Comparison of ENCODE assay signal across 8 cellular contexts in the genomic region with DNA sequence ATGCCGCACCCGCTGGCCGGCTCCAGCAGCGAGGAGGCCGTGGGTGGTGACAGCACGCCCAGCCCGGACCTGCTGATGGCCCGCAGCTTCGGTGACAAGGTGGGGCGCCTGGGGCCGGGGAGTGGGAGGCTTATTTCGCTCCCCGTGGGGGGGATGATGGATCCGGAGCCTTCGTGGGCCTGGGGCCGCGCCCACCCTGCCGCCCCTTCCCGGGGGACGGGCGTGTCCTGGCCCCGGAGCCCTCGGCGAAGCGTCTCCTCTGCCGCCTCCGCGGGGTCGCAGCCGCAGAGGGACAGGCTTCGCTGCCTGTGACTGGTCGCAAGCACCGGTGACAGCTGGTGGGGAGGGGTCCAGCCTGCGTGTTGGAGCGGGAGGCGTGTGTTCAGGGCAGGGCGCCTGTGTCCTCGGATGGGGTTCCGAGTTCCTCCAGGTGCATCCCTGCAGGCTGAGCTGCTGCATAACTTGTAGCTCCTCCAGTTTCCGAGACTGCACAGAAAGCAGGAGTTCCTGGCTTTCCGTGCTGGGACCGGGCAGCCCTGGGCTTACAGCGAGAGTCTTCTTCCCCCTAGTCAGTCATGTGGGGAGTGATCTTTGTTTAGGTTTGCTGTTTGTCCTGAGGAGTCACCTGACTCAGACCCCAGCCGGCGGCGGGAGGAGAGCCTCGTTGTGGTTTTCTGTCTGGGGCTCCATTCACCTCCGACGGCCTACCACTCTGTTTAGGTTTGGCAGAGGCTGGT. TPM values are rescaled to one million over a fixed set of nuclear protein-coding genes. Genes with fewer than 3 reads are reported as not detected.
DNase-seq lines count a peak whose midpoint lies in the region; ATAC-seq and TF ChIP-seq lines count a peak whose summit lies in the region.

No MANE protein-coding gene starts in this region.

- peak overlapping the region; percentile 75 to 87 for H3K4me3 ChIP-seq in esophagus (ENCODE audit: low read depth in 1 of 2, low read length in 2 of 2)

- no peaks in the 10 kb centered on the region for H3K27me3 ChIP-seq in esophagus (ENCODE audit: control insufficient read depth in 1 of 2, insufficient read depth in 2 of 2, low read length in 2 of 2)

- peak overlapping the region; percentile 77 for H3K4me3 Mint-ChIP-seq in activated T-cell treated with anti-CD3 and anti-CD28 coated beads, Interleukin-2, amount 50 U/mL, for 24 hours

- no peaks in the 10 kb centered on the region for H3K9me3 Mint-ChIP-seq in activated T-cell treated with anti-CD3 and anti-CD28 coated beads, Interleukin-2, amount 50 U/mL, for 24 hours

- no peak for TF ChIP-seq CTCF in C4-2B (conservative IDR thresholded peaks at IDR 0.05)

- no peaks in the 10 kb centered on the region for H3K27me3 Mint-ChIP-seq in activated T-cell treated with anti-CD3 and anti-CD28 coated beads, Interleukin-2, amount 50 U/mL, for 24 hours

- H3K4me1 Mint-ChIP-seq in activated T-cell treated with anti-CD3 and anti-CD28 coated beads, Interleukin-2, amount 50 U/mL, for 24 hours (ENCODE audit: low read depth): peaks cover 81% of the 10 kb centered on the region

- peak; percentile 55 to 69 for DNase-seq in NOMO-1 (lab: John Stamatoyannopoulos, UW; ENCODE audit: unreplicated experiment in 2 of 2)
- DNase-seq in activated T-cell treated with anti-CD3 and anti-CD28 coated beads, Interleukin-2, amount 50 U/mL, for 24 hours: peak; percentile 59
- peak; percentile 41 for DNase-seq in mucosa of gallbladder (ENCODE audit: low spot score)
- peak in 46 of 49 donors; percentile 14 to 78 (median 50) for DNase-seq in substantia nigra (lab: John Stamatoyannopoulos, UW)

- no peaks in the 10 kb centered on the region for H3K36me3 ChIP-seq in esophagus (ENCODE audit: control insufficient read depth in 2 of 2, insufficient read depth in 2 of 2, low read length in 1 of 2)

- H3K27ac ChIP-seq in C4-2B (peak overlapping the region; percentile 81), esophagus (ENCODE audit: low read depth in 2 of 2, low read length in 1 of 2) (peak overlapping the region; percentile 43 to 80), substantia nigra (ENCODE audit: low read depth, low read length, poor library complexity, severe bottlenecking) (peak overlapping the region; percentile 89)

- H3K27ac Mint-ChIP-seq in activated T-cell treated with anti-CD3 and anti-CD28 coated beads, Interleukin-2, amount 50 U/mL, for 24 hours: peak overlapping the region; percentile 70

- H3K9me3 ChIP-seq in esophagus (ENCODE audit: control insufficient read depth in 2 of 2, insufficient read depth in 1 of 2, low read depth in 1 of 2, low read length in 1 of 2): no peaks in the 10 kb centered on the region

- H3K4me1 ChIP-seq in esophagus (ENCODE audit: control insufficient read depth in 2 of 2, insufficient read depth in 2 of 2, low read length in 1 of 2): peaks cover 6 to 15% of the 10 kb centered on the region in 2 donors

- ATAC-seq in GM19328 (IDR thresholded peaks at IDR 0.05; ENCODE audit: unreplicated experiment): peak; percentile 46
- ATAC-seq in HG03439 (IDR thresholded peaks at IDR 0.05; ENCODE audit: unreplicated experiment): peak; percentile 36

- H3K36me3 Mint-ChIP-seq in activated T-cell treated with anti-CD3 and anti-CD28 coated beads, Interleukin-2, amount 50 U/mL, for 24 hours (ENCODE audit: low read depth): peaks cover 2% of the 10 kb centered on the region

- WGBS in esophagus, 2 donors: 0 to 1% methylated on average over 45 to 49 of the region's 49 CpGs

RNA-seq across cellular contexts. Expression of a gene that starts 0.7 kb away (rescaled TPM):
- 1 to 10 TPM; 1.0 to 3.1 TPM for polyA plus RNA-seq in esophagus
- 8.9 TPM for total RNA-seq in mucosa of gallbladder

RNA-seq across cellular contexts. Expression of a gene that starts 33.3 kb away (rescaled TPM):
- polyA plus RNA-seq in esophagus: 1 to 10 TPM; 4.4 to 7.0 TPM
- 21.5 TPM for total RNA-seq in mucosa of gallbladder

Comparison
In these comparisons a context has a peak if more than half of its experiments do, and no peak if none do; other contexts are left out.
1. Peak in every context shown above with its lines: DNase-seq, ATAC-seq, H3K4me3 ChIP-seq and H3K27ac ChIP-seq.